Comparison of ENCODE assay signal across 8 cellular contexts in genomic region chr18:79458131-79458838, GRCh38.
DNase-seq lines count a peak whose midpoint lies in the region; TF ChIP-seq lines count a peak whose summit lies in the region.
"Had no signal": no experiment of that assay in that cellular context is flagged by ENCODE, and none has a peak within 500 bp of the region (broad histone marks: within the 10 kb centered on the region; RNA-seq: fewer than 3 reads in every experiment).

No MANE protein-coding gene starts in this region.

- no peaks in the 10 kb centered on the region for H3K27me3 ChIP-seq in mesenchymal stem cell (ENCODE audit: control insufficient read depth in 1 of 2, insufficient read depth in 1 of 2, low read length in 2 of 2)
- H3K27me3 ChIP-seq in vagina = no peaks in the 10 kb centered on the region

- peak overlapping the region; percentile 85 for H3K9ac ChIP-seq in mesenchymal stem cell (ENCODE audit: low read length)

- H2BK15ac ChIP-seq in mesenchymal stem cell (ENCODE audit: low read depth, poor library complexity, severe bottlenecking) = peak overlapping the region; percentile 23

- WGBS in mesenchymal stem cell = 57% methylated on average over 45 of the region's 45 CpGs

- no peak for TF ChIP-seq CTCF in epithelial cell of esophagus (IDR thresholded peaks at IDR 0.05; ENCODE audit: insufficient read depth, low read depth, low read length, missing control alignments)
- TF ChIP-seq CTCF in vagina (IDR thresholded peaks at IDR 0.05) = no peak

- H3K4me3 ChIP-seq in epithelial cell of esophagus (ENCODE audit: low read length) = no peak overlapping the region
- peak overlapping the region in 1 of 2 experiments; percentile 57 for H3K4me3 ChIP-seq in mesenchymal stem cell (ENCODE audit: insufficient read depth in 1 of 2, low read depth in 1 of 2, low read length in 2 of 2)
- no peak overlapping the region for H3K4me3 ChIP-seq in vagina

- peak overlapping the region; percentile 45 for H4K8ac ChIP-seq in mesenchymal stem cell (ENCODE audit: low read length)

- peaks cover 9 to 12% of the 10 kb centered on the region in 2 experiments for H3K36me3 ChIP-seq in mesenchymal stem cell (ENCODE audit: control insufficient read depth in 1 of 2, insufficient read depth in 2 of 2, low read depth in 1 of 2, low read length in 2 of 2)
- H3K36me3 ChIP-seq in vagina = no peaks in the 10 kb centered on the region

- peak overlapping the region; percentile 40 to 71 for H3K4ac ChIP-seq in mesenchymal stem cell (ENCODE audit: low read depth in 1 of 2, low read length in 2 of 2)

- H2BK5ac ChIP-seq in mesenchymal stem cell (ENCODE audit: low read depth, low read length, poor library complexity, severe bottlenecking) = no peak overlapping the region

- H3K27ac ChIP-seq in mesenchymal stem cell (ENCODE audit: low read length, poor library complexity, severe bottlenecking) (no peak overlapping the region), vagina (peak overlapping the region; percentile 16)
- H3K27ac ChIP-seq: VCaP had no signal

- peak; percentile 55 for DNase-seq in M059J (ENCODE audit: low read depth)
- peak; percentile 77 for DNase-seq in epithelial cell of esophagus (ENCODE audit: low read depth)
- DNase-seq in mesenchymal stem cell = peak; percentile 91
- DNase-seq in vagina (ENCODE audit: extremely low spot score in 2 of 2) = no peak
- no peak for DNase-seq in NCI-H2227 treated with DMSO at 0.1 percent for 48 hours (lab: John Stamatoyannopoulos, UW)
- DNase-seq in activated CD4-positive, CD25-positive, alpha-beta regulatory T cell treated with anti-CD3 and anti-CD28 coated beads, Interleukin-2, amount 50 U/mL, for 72 hours = no peak
- no peak for DNase-seq in activated T-cell treated with anti-CD3 and anti-CD28 coated beads for 4 hours

- H4K91ac ChIP-seq in mesenchymal stem cell (ENCODE audit: low read length) = peak overlapping the region; percentile 91

- H2AK5ac ChIP-seq in mesenchymal stem cell (ENCODE audit: low read length, severe bottlenecking) = no peak overlapping the region

- H3K9me3 ChIP-seq in mesenchymal stem cell (ENCODE audit: control insufficient read depth, low read length) = no peaks in the 10 kb centered on the region
- no peaks in the 10 kb centered on the region for H3K9me3 ChIP-seq in vagina

- peak overlapping the region; percentile 65 to 81 for H3K18ac ChIP-seq in mesenchymal stem cell (ENCODE audit: low read depth in 1 of 2, low read length in 2 of 2)

- H2AFZ ChIP-seq in mesenchymal stem cell (ENCODE audit: low read depth, low read length) = no peak overlapping the region

- no peak for TF ChIP-seq POLR2A in vagina (IDR thresholded peaks at IDR 0.05)

- no peak overlapping the region for H3K4me2 ChIP-seq in mesenchymal stem cell (ENCODE audit: low read length, poor library complexity, severe bottlenecking)

- no peaks in the 10 kb centered on the region for H3K79me1 ChIP-seq in mesenchymal stem cell (replicated peaks; ENCODE audit: low read length, poor library complexity, severe bottlenecking)

- no peak overlapping the region for H3K23ac ChIP-seq in mesenchymal stem cell (ENCODE audit: low read length in 2 of 2)

- peak overlapping the region; percentile 30 to 70 for H2BK12ac ChIP-seq in mesenchymal stem cell (ENCODE audit: low read length in 2 of 2)

- H2BK120ac ChIP-seq in mesenchymal stem cell (ENCODE audit: low read depth, low read length) = peak overlapping the region; percentile 13

- intact Hi-C loops in vagina (cut with DNase I) = loop anchor here (5.0 kb wide), 1 partner anchor 61 kb away; the partner anchor contains the start of gene NFATC1

- H3K4me1 ChIP-seq in mesenchymal stem cell (ENCODE audit: control insufficient read depth, insufficient read depth, low read depth, low read length) = peaks cover 34% of the 10 kb centered on the region
- H3K4me1 ChIP-seq in vagina = peaks cover 27% of the 10 kb centered on the region

- H3K14ac ChIP-seq in mesenchymal stem cell (ENCODE audit: low read length in 2 of 2) = peak overlapping the region in 1 of 2 experiments; percentile 67

Comparison
In these comparisons a context has a peak if more than half of its experiments do, and no peak if none do; other contexts are left out.
1. DNase-seq: peak in M059J (single experiment), epithelial cell of esophagus (single experiment) and mesenchymal stem cell (single experiment); none in vagina (0 of 2), NCI-H2227 treated with DMSO at 0.1 percent for 48 hours (single experiment), activated CD4-positive, CD25-positive, alpha-beta regulatory T cell treated with anti-CD3 and anti-CD28 coated beads, Interleukin-2, amount 50 U/mL, for 72 hours (single experiment) and activated T-cell treated with anti-CD3 and anti-CD28 coated beads for 4 hours (single experiment).